ENCODE assay signal across 16 cellular contexts in the genomic region with DNA sequence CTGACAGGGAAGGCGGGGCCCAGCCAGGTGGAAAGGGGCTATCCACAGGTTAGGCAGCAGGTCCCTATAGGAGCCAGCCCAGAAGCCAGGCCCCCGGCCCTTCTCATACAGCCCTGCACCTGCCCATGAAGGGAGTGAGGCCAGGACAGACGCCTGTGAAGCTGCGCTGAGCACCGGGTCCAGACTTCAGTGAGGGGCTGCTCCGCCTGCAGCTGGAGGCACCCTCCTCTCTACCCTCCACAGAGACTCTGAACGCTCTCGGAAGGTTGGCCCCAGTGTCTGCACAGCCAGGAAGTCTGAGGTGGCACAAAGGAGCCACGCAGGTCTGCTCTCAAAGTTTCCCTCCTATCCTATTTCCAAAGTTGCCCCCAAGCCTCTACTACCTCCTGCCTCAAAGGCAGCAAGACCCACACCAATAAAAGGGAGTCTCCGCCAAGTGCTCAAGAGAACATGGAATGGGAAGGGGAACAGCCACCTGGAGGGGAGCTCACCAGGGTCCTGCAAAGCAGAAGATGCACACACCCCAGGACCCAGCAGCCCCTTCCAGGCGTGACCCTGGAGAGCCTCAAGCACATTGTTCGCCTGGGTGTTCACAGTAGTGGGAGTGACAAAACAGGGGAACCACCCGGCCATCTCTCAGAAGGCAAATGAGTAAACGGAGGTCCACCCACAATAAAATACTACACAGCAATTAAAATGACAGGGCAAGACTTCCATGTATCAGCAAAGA. TPM values are rescaled to one million over a fixed set of nuclear protein-coding genes. Genes with fewer than 3 reads are reported as not detected.
DNase-seq lines count a peak whose midpoint lies in the region; ATAC-seq and TF ChIP-seq lines count a peak whose summit lies in the region.
"Had no signal": no experiment of that assay in that cellular context is flagged by ENCODE, and none has a peak within 500 bp of the region (broad histone marks: within the 10 kb centered on the region; RNA-seq: fewer than 3 reads in every experiment).

No MANE protein-coding gene starts in this region.

- DNase-seq in activated CD8-positive, alpha-beta memory T cell treated with anti-CD3 and anti-CD28 coated beads for 24 hours = peak; percentile 62
- DNase-seq in activated CD8-positive, alpha-beta memory T cell treated with anti-CD3 and anti-CD28 coated beads, Interleukin-2, amount 50 U/mL, for 48 hours = no peak
- DNase-seq in endodermal cell (peak; percentile 45), AG08396 (ENCODE audit: low spot score) (no peak), NCI-H1092 (lab: John Stamatoyannopoulos, UW) (no peak)
- DNase-seq: ACHN, cortex of kidney, esophagus squamous epithelium, MV-4-11, T-helper 9 cell had no signal

- no peaks in the 10 kb centered on the region for H3K9me3 ChIP-seq in HEK293 (ENCODE audit: control insufficient read depth, insufficient read depth, low read depth, low read length)
- peaks cover 5% of the 10 kb centered on the region for H3K9me3 ChIP-seq in endodermal cell (ENCODE audit: control insufficient read depth, low read length)
- H3K9me3 ChIP-seq: esophagus squamous epithelium, left ventricle myocardium inferior, thoracic aorta had no signal

- H3K4me3 ChIP-seq in HEK293 (ENCODE audit: low read depth, low read length) (no peak overlapping the region), endodermal cell (ENCODE audit: low read length) (no peak overlapping the region), rectal smooth muscle tissue (ENCODE audit: low read length) (no peak overlapping the region)
- H3K4me3 ChIP-seq: esophagus squamous epithelium, left ventricle myocardium inferior, smooth muscle cell, thoracic aorta had no signal

- 84 to 90% methylated on average over 8 to 14 of the region's 14 CpGs for WGBS in endodermal cell (ENCODE audit: insufficient coverage in 1 of 2, insufficient read length in 1 of 2), 2 experiments

- no peak overlapping the region for H3K4me3 Mint-ChIP-seq in endodermal cell

- POLR2A ChIA-PET in HEK293 (lab: Yijun Ruan, JAX) = no interaction called here

- H3K36me3 Mint-ChIP-seq in endodermal cell (ENCODE audit: low read depth) = peaks cover 29% of the 10 kb centered on the region

- H3K27ac ChIP-seq in HEK293 (ENCODE audit: extremely low read depth, low read depth, low read length) = no peak overlapping the region
- H3K27ac ChIP-seq in endodermal cell (ENCODE audit: low read depth, low read length) = no peak overlapping the region
- peak overlapping the region; percentile 44 for H3K27ac ChIP-seq in rectal smooth muscle tissue (ENCODE audit: low read depth, low read length)
- H3K27ac ChIP-seq: left ventricle myocardium inferior, thoracic aorta had no signal

- H3K9ac ChIP-seq in endodermal cell (ENCODE audit: extremely low read depth, low read length, poor library complexity, severe bottlenecking) = no peak overlapping the region
- H3K9ac ChIP-seq in rectal smooth muscle tissue (ENCODE audit: low read length) = no peak overlapping the region

- TF ChIP-seq CTCF in HEK293 (tag by site-specific recombination; IDR thresholded peaks at IDR 0.05) = no peak
- TF ChIP-seq CTCF in endodermal cell (conservative IDR thresholded peaks at IDR 0.05) = no peak

- H3K27me3 ChIP-seq in endodermal cell (ENCODE audit: control insufficient read depth, insufficient read depth, low read length, poor library complexity, severe bottlenecking) (no peaks in the 10 kb centered on the region), rectal smooth muscle tissue (ENCODE audit: control insufficient read depth, insufficient read depth, low read length) (no peaks in the 10 kb centered on the region)
- H3K27me3 ChIP-seq: esophagus squamous epithelium had no signal

- no peaks in the 10 kb centered on the region for H3K27me3 Mint-ChIP-seq in endodermal cell (ENCODE audit: insufficient read depth)

- H3K4me1 Mint-ChIP-seq in endodermal cell = peaks cover 25% of the 10 kb centered on the region

- H3K4me1 ChIP-seq in HEK293 (ENCODE audit: control insufficient read depth, insufficient read depth, low read length) = 0 out of 2 replicates have a peak, but pooled peaks cover 2% of the 10 kb centered on the region
- H3K4me1 ChIP-seq in endodermal cell (ENCODE audit: control insufficient read depth, insufficient read depth, low read length) = peaks cover 8% of the 10 kb centered on the region
- H3K4me1 ChIP-seq in rectal smooth muscle tissue (ENCODE audit: control insufficient read depth, insufficient read depth, low read length) = peaks cover 11% of the 10 kb centered on the region

- H3K9me3 Mint-ChIP-seq in endodermal cell = no peaks in the 10 kb centered on the region

- H3K36me3 ChIP-seq in HEK293 (ENCODE audit: control insufficient read depth in 2 of 2, insufficient read depth in 1 of 2, low read length in 2 of 2) (peaks cover 0 to 8% of the 10 kb centered on the region in 2 experiments; a peak in 1 of 3 replicates), endodermal cell (ENCODE audit: control insufficient read depth, insufficient read depth, low read length) (peaks cover under 1% of the 10 kb centered on the region), rectal smooth muscle tissue (ENCODE audit: control insufficient read depth, insufficient read depth, low read length) (no peaks in the 10 kb centered on the region)
- H3K36me3 ChIP-seq: left ventricle myocardium inferior, thoracic aorta had no signal

- no peak for ATAC-seq in GM18873 (IDR thresholded peaks at IDR 0.05; ENCODE audit: low FRiP score, unreplicated experiment)

- CTCF ChIA-PET in HEK293 (lab: Yijun Ruan, JAX) = interaction anchor here (1.2 kb wide), 1 partner anchor 569 kb away, joined by 5 read pairs; no protein-coding TSS in a partner anchor

- H3K27ac Mint-ChIP-seq in endodermal cell = no peak overlapping the region

TF ChIP-seq in HEK293, 187 proteins besides CTCF, POLR2A, EP300 and RAD21:
- no peak for TF ChIP-seq ZNF747 (tag by site-specific recombination; IDR thresholded peaks at IDR 0.05)
- peak; percentile 45 for TF ChIP-seq ZFHX2 (tag by site-specific recombination; conservative IDR thresholded peaks at IDR 0.05)
- TF ChIP-seq KLF17 (tag by site-specific recombination; IDR thresholded peaks at IDR 0.05) = 0 out of 2 replicates have a peak, but pooled peaks have one; percentile 26
- peak; percentile 94 for TF ChIP-seq KLF1 (tag by site-specific recombination; IDR thresholded peaks at IDR 0.05)
- peak; percentile 37; the same call in 1 of the 2 replicates for TF ChIP-seq REST (tag by site-specific recombination; IDR thresholded peaks at IDR 0.05)

RNA-seq across cellular contexts. Expression of gene XXYLT1, which starts 19.5 kb away (rescaled TPM):
- total RNA-seq in endodermal cell = 10 to 100 TPM; 35.5 to 38.3 TPM
- 41.5 TPM for polyA plus RNA-seq in endodermal cell (2013, experiment 1 of 2)
- polyA plus RNA-seq in endodermal cell (2013, experiment 2 of 2) = 41.3 TPM

Comparison
In these comparisons a context has a peak if more than half of its experiments do, and no peak if none do; other contexts are left out.
1. DNase-seq: peak in activated CD8-positive, alpha-beta memory T cell treated with anti-CD3 and anti-CD28 coated beads for 24 hours (single experiment) and endodermal cell (single experiment); none in activated CD8-positive, alpha-beta memory T cell treated with anti-CD3 and anti-CD28 coated beads, Interleukin-2, amount 50 U/mL, for 48 hours (single experiment), AG08396 (single experiment) and NCI-H1092 (single experiment).